8 cellular contexts compared by ENCODE assay signal in genomic region chr7:98168181-98168903, GRCh38. TPM values are rescaled to one million over a fixed set of nuclear protein-coding genes. Genes with fewer than 3 reads are reported as not detected.
A peak's percentile ranks its signal among the peaks of the same experiment; 100 is the strongest.
DNase-seq lines count a peak whose midpoint lies in the region; ATAC-seq and TF ChIP-seq lines count a peak whose summit lies in the region.

No MANE protein-coding gene starts in this region.

- TF ChIP-seq EP300 in Ishikawa (IDR thresholded peaks at IDR 0.05; ENCODE audit: borderline replicate concordance): no peak

- no peaks in the 10 kb centered on the region for H3K27me3 Mint-ChIP-seq in activated naive CD4-positive, alpha-beta T cell treated with anti-CD3 and anti-CD28 coated beads for 36 hours (ENCODE audit: low read depth)

- peak; percentile 80 for ATAC-seq in GM18867 (IDR thresholded peaks at IDR 0.05; ENCODE audit: unreplicated experiment)
- no peak for ATAC-seq in HG03378 (IDR thresholded peaks at IDR 0.05; ENCODE audit: unreplicated experiment)

- H3K36me3 Mint-ChIP-seq in activated naive CD4-positive, alpha-beta T cell treated with anti-CD3 and anti-CD28 coated beads for 36 hours (ENCODE audit: low read depth): peaks cover 4% of the 10 kb centered on the region

- H3K9me3 Mint-ChIP-seq in activated naive CD4-positive, alpha-beta T cell treated with anti-CD3 and anti-CD28 coated beads for 36 hours: no peaks in the 10 kb centered on the region

- H3K27ac Mint-ChIP-seq in activated naive CD4-positive, alpha-beta T cell treated with anti-CD3 and anti-CD28 coated beads for 36 hours: no peak overlapping the region

- H3K27ac ChIP-seq in RWPE1: no peak overlapping the region

- TF ChIP-seq RAD21 in Ishikawa (IDR thresholded peaks at IDR 0.05; ENCODE audit: low read depth): peak; percentile 87

- TF ChIP-seq CTCF in RWPE1 (conservative IDR thresholded peaks at IDR 0.05; ENCODE audit: low read depth): peak; percentile 96

- POLR2A ChIA-PET in RWPE1 (lab: Yijun Ruan, JAX; ENCODE audit: low non-redundant PET): interaction anchor here (0.8 kb wide), 1 partner anchor 146 kb away, joined by 3 read pairs; no protein-coding TSS in a partner anchor

- intact Hi-C loops in activated naive CD4-positive, alpha-beta T cell treated with anti-CD3 and anti-CD28 coated beads for 36 hours (cut with micrococcal nuclease): loop anchor here (1.0 to 2.0 kb wide), 3 partner anchors 62 to 198 kb away; partner anchors contain the start of gene LMTK2
- intact Hi-C loops in posterior cingulate gyrus (cut with DNase I): loop anchor here (1.0 kb wide), 1 partner anchor 147 kb away; no protein-coding TSS in a partner anchor

- CTCF ChIA-PET in RWPE1 (lab: Yijun Ruan, JAX): interaction anchor here (0.5 to 12.0 kb wide), 26 partner anchors 9 to 302 kb away, joined by 3 to 202 read pairs (median 4); no protein-coding TSS in a partner anchor
- CTCF ChIA-PET in activated naive CD4-positive, alpha-beta T cell treated with anti-CD3 and anti-CD28 coated beads for 36 hours (lab: Charles Lee): interaction anchor here (0.5 to 10.0 kb wide), 32 partner anchors 8 to 192 kb away, joined by 3 to 223 read pairs (median 5); partner anchors contain the start of gene LMTK2

- H3K4me3 Mint-ChIP-seq in activated naive CD4-positive, alpha-beta T cell treated with anti-CD3 and anti-CD28 coated beads for 36 hours: no peak overlapping the region

- DNase-seq in AML-193 (lab: John Stamatoyannopoulos, UW) (peak; percentile 7 to 21), RWPE1 (ENCODE audit: low spot score) (peak; percentile 91), germinal center (ENCODE audit: low spot score) (peak; percentile 79), posterior cingulate gyrus (peak in 8 of 10 donors; percentile 58 to 93 (median 70))
- peak; percentile 81 for DNase-seq in activated naive CD4-positive, alpha-beta T cell treated with anti-CD3 and anti-CD28 coated beads for 36 hours

- H3K4me1 Mint-ChIP-seq in activated naive CD4-positive, alpha-beta T cell treated with anti-CD3 and anti-CD28 coated beads for 36 hours (ENCODE audit: low read depth): peaks cover 11% of the 10 kb centered on the region

TF ChIP-seq in Ishikawa, 13 proteins besides CTCF, POLR2A, EP300 and RAD21:
- TF ChIP-seq REST (IDR thresholded peaks at IDR 0.05; ENCODE audit: low read depth) (no peak), FOXM1 (IDR thresholded peaks at IDR 0.05; ENCODE audit: borderline replicate concordance, low read depth) (no peak), TAF1 (IDR thresholded peaks at IDR 0.05; ENCODE audit: low read depth) (no peak), YY1 (IDR thresholded peaks at IDR 0.05; ENCODE audit: low read depth) (no peak), TEAD4 (IDR thresholded peaks at IDR 0.05) (no peak), NFIC (IDR thresholded peaks at IDR 0.05) (no peak), CREB1 (IDR thresholded peaks at IDR 0.05; ENCODE audit: low read depth) (no peak), CEBPB (IDR thresholded peaks at IDR 0.05) (no peak), ZBTB7A (IDR thresholded peaks at IDR 0.05; ENCODE audit: low read depth) (no peak), TCF12 (IDR thresholded peaks at IDR 0.05; ENCODE audit: low read depth) (no peak), EGR1 (IDR thresholded peaks at IDR 0.05) (no peak), MAX (IDR thresholded peaks at IDR 0.05) (no peak), USF1 (IDR thresholded peaks at IDR 0.05) (no peak)

RNA-seq across cellular contexts. Expression of gene BHLHA15, which starts 42.9 kb away (rescaled TPM):
- total RNA-seq in activated naive CD4-positive, alpha-beta T cell treated with anti-CD3 and anti-CD28 coated beads for 36 hours: under 1 TPM; 0.40 to 0.41 TPM

Comparison
In these comparisons a context has a peak if more than half of its experiments do, and no peak if none do; other contexts are left out.
1. DNase-seq: peak in every context shown above with its lines; median percentile 91 in RWPE1; 81 in activated naive CD4-positive, alpha-beta T cell treated with anti-CD3 and anti-CD28 coated beads for 36 hours; 79 in germinal center; 70 in posterior cingulate gyrus; 14 in AML-193.